ENCODE assay signal across 12 cellular contexts in the genomic region with DNA sequence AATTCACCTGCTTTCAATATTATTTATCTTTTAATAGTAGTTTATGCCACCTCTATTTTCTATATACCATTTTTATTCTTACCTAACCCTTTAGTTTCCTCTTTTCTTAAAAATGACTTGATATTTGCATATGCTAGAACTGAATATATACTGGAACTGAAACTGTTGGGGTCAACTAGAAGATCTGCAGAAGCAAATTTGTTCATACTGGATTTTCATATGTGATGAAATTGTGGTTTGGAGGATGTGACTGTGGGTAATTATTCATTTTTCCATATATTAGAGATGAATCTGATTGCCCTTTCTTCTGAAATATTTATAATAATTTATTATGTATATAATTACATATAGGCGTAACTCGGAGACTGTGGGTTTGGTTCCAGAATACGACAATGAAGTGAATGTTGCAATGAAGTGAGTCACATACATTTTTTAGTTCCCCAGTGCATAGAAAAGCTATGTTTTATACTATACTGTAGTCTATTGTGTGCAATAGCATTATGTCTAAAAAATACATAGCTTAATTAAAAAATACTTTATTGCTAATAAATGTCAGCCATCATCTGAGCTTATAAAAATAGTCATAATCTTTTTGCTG.
DNase-seq lines count a peak whose midpoint lies in the region; ATAC-seq lines count a peak whose summit lies in the region.
"Had no signal": no experiment of that assay in that cellular context is flagged by ENCODE, and none has a peak within 500 bp of the region (broad histone marks: within the 10 kb centered on the region; RNA-seq: fewer than 3 reads in every experiment).

No MANE protein-coding gene starts in this region.

- H3K4me1 Mint-ChIP-seq in CD8-positive, alpha-beta memory T cell = no peaks in the 10 kb centered on the region

- H3K36me3 ChIP-seq in CD8-positive, alpha-beta memory T cell (ENCODE audit: insufficient read depth, low read length) = no peaks in the 10 kb centered on the region
- H3K36me3 ChIP-seq: HAP-1, suprapubic skin had no signal

- H3K27ac Mint-ChIP-seq in CD8-positive, alpha-beta memory T cell = no peak overlapping the region

- DNase-seq in SKM-1 treated with dmso at 0.1 percent for 144 hours (lab: John Stamatoyannopoulos, UW; ENCODE audit: unreplicated experiment) (peak; percentile 45), LoVo (ENCODE audit: low spot score) (no peak), left lobe of liver (ENCODE audit: low spot score) (no peak), SK-N-DZ (ENCODE audit: low spot score) (no peak)
- DNase-seq in CD8-positive, alpha-beta memory T cell = no peak
- DNase-seq: amniotic stem cell had no signal

- peaks cover 0 to 4% of the 10 kb centered on the region in 2 donors for H3K27me3 Mint-ChIP-seq in CD8-positive, alpha-beta memory T cell

- H3K27me3 ChIP-seq in CD8-positive, alpha-beta memory T cell (ENCODE audit: insufficient read depth, low read length, poor library complexity, severe bottlenecking) = no peaks in the 10 kb centered on the region
- H3K27me3 ChIP-seq: suprapubic skin had no signal

- CTCF ChIA-PET in CD8-positive, alpha-beta memory T cell (lab: Charles Lee) = no interaction called here

- H3K9me3 ChIP-seq in CD8-positive, alpha-beta memory T cell (ENCODE audit: low read length) = no peaks in the 10 kb centered on the region
- H3K9me3 ChIP-seq: HAP-1, suprapubic skin had no signal

- H3K27ac ChIP-seq in CD8-positive, alpha-beta memory T cell (ENCODE audit: low read depth, low read length) = no peak overlapping the region
- H3K27ac ChIP-seq: RWPE1, suprapubic skin had no signal

- H3K36me3 Mint-ChIP-seq in CD8-positive, alpha-beta memory T cell = no peaks in the 10 kb centered on the region

- no peaks in the 10 kb centered on the region for H3K4me1 ChIP-seq in CD8-positive, alpha-beta memory T cell (ENCODE audit: insufficient read depth, low read length)
- H3K4me1 ChIP-seq: HAP-1, suprapubic skin had no signal

- POLR2A ChIA-PET in CD8-positive, alpha-beta memory T cell (lab: Charles Lee) = no interaction called here

- no peak overlapping the region for H3K4me3 ChIP-seq in CD8-positive, alpha-beta memory T cell (ENCODE audit: low read length)
- H3K4me3 ChIP-seq: HAP-1, suprapubic skin had no signal

- ATAC-seq in GM18870 (IDR thresholded peaks at IDR 0.05; ENCODE audit: unreplicated experiment) (peak; percentile 95), GM21619 (IDR thresholded peaks at IDR 0.05; ENCODE audit: unreplicated experiment) (peak; percentile 95), HG03159 (IDR thresholded peaks at IDR 0.05; ENCODE audit: unreplicated experiment) (peak; percentile 96), left lobe of liver (no peak)

- H3K9me3 Mint-ChIP-seq in CD8-positive, alpha-beta memory T cell = no peaks in the 10 kb centered on the region

- H3K4me3 Mint-ChIP-seq in CD8-positive, alpha-beta memory T cell = no peak overlapping the region
